ENCODE assay signal across 12 cellular contexts in genomic region chr11:72788250-72788649, GRCh38. TPM values are rescaled to one million over a fixed set of nuclear protein-coding genes. Genes with fewer than 3 reads are reported as not detected.
DNase-seq lines count a peak whose midpoint lies in the region; ATAC-seq and TF ChIP-seq lines count a peak whose summit lies in the region.
"Had no signal": no experiment of that assay in that cellular context is flagged by ENCODE, and none has a peak within 500 bp of the region (broad histone marks: within the 10 kb centered on the region; RNA-seq: fewer than 3 reads in every experiment).

No MANE protein-coding gene starts in this region.

- H3F3A ChIP-seq in OCI-LY1 (ENCODE audit: insufficient read depth, low read length), result no peaks in the 10 kb centered on the region
- peaks cover 5% of the 10 kb centered on the region for H3F3A ChIP-seq in neural progenitor cell (ENCODE audit: low read depth)

- H3K27ac ChIP-seq in BLaER1 treated with 17β-estradiol and CSF1 and Interleukin-3, amounts not matched to agents 10 nM and 100 nM, result peak overlapping the region in 9 of 11 experiments; percentile 27 to 71 (median 63); a peak in 15 of 22 replicates
- H3K27ac ChIP-seq in OCI-LY1 (ENCODE audit: low read depth, low read length, poor library complexity, severe bottlenecking) (peak overlapping the region; percentile 26), neural progenitor cell (no peak overlapping the region)

- H3K9me3 ChIP-seq in BLaER1 treated with 17β-estradiol and CSF1 and Interleukin-3, amounts not matched to agents 10 nM and 100 nM (replicated peaks in 1 of 11), result no peaks in the 10 kb centered on the region
- no peaks in the 10 kb centered on the region for H3K9me3 ChIP-seq in OCI-LY1 (ENCODE audit: low read length)
- no peaks in the 10 kb centered on the region for H3K9me3 ChIP-seq in neural progenitor cell (ENCODE audit: low read depth)

- peak overlapping the region; percentile 44 to 92 (median 74) for H3K4me2 ChIP-seq in BLaER1 treated with 17β-estradiol and CSF1 and Interleukin-3, amounts not matched to agents 10 nM and 100 nM
- H3K4me2 ChIP-seq in OCI-LY1 (ENCODE audit: low read length) (no peak overlapping the region), neural progenitor cell (no peak overlapping the region)

- peaks cover 4% of the 10 kb centered on the region for H3K27me3 Mint-ChIP-seq in neural progenitor cell (ENCODE audit: insufficient read depth, low read depth)

- H2AFZ ChIP-seq in OCI-LY1 (ENCODE audit: low read length), result no peak overlapping the region
- no peak overlapping the region for H2AFZ ChIP-seq in neural progenitor cell (replicated peaks)

- no peaks in the 10 kb centered on the region for H3K36me3 ChIP-seq in BLaER1 treated with 17β-estradiol and CSF1 and Interleukin-3, amounts not matched to agents 10 nM and 100 nM
- no peaks in the 10 kb centered on the region for H3K36me3 ChIP-seq in OCI-LY1 (ENCODE audit: insufficient read depth, low read length)
- no peaks in the 10 kb centered on the region for H3K36me3 ChIP-seq in neural progenitor cell

- 0 out of 22 replicates have a peak, but pooled peaks cover 0 to 6% (median 0%) of the 10 kb centered on the region in 11 experiments for H4K20me1 ChIP-seq in BLaER1 treated with 17β-estradiol and CSF1 and Interleukin-3, amounts not matched to agents 10 nM and 100 nM
- H4K20me1 ChIP-seq in OCI-LY1 (ENCODE audit: insufficient read depth, low read length), result no peaks in the 10 kb centered on the region
- H4K20me1 ChIP-seq in neural progenitor cell (ENCODE audit: low read depth), result no peaks in the 10 kb centered on the region

- peak overlapping the region in 1 of 10 experiments; percentile 13; a peak in 1 of 20 replicates for H3K4me3 ChIP-seq in BLaER1 treated with 17β-estradiol and CSF1 and Interleukin-3, amounts not matched to agents 10 nM and 100 nM
- H3K4me3 ChIP-seq in OCI-LY1 (ENCODE audit: low read depth, low read length, poor library complexity, severe bottlenecking) (no peak overlapping the region), neural progenitor cell (no peak overlapping the region)

- H3K4me1 Mint-ChIP-seq in neural progenitor cell, result peaks cover 19% of the 10 kb centered on the region

- H3K27me3 ChIP-seq in BLaER1 treated with 17β-estradiol and CSF1 and Interleukin-3, amounts not matched to agents 10 nM and 100 nM, result no peaks in the 10 kb centered on the region
- no peaks in the 10 kb centered on the region for H3K27me3 ChIP-seq in OCI-LY1 (ENCODE audit: insufficient read depth, low read length)
- H3K27me3 ChIP-seq in neural progenitor cell, result no peaks in the 10 kb centered on the region

- H3K27ac Mint-ChIP-seq in neural progenitor cell, result peak overlapping the region; percentile 50

- no peak overlapping the region for H3K4me3 Mint-ChIP-seq in neural progenitor cell
- H3K4me3 Mint-ChIP-seq: H9 had no signal

- peaks cover 42 to 72% (median 61%) of the 10 kb centered on the region in 10 experiments for H3K4me1 ChIP-seq in BLaER1 treated with 17β-estradiol and CSF1 and Interleukin-3, amounts not matched to agents 10 nM and 100 nM
- peaks cover 22% of the 10 kb centered on the region for H3K4me1 ChIP-seq in OCI-LY1 (ENCODE audit: insufficient read depth, low read length, severe bottlenecking)
- H3K4me1 ChIP-seq in neural progenitor cell, result peaks cover 17% of the 10 kb centered on the region

- intact Hi-C loops in sciatic nerve (cut with DNase I), result loop anchor here (5.0 kb wide), 1 partner anchor 61 kb away; no protein-coding TSS in a partner anchor

- H3K79me2 ChIP-seq in OCI-LY1 (ENCODE audit: insufficient read depth, low read length) (no peaks in the 10 kb centered on the region), neural progenitor cell (ENCODE audit: low read depth) (no peaks in the 10 kb centered on the region)

- no peaks in the 10 kb centered on the region for H3K9me3 Mint-ChIP-seq in neural progenitor cell
- H3K9me3 Mint-ChIP-seq: H9 had no signal

- TF ChIP-seq CTCF in OCI-LY1 (IDR thresholded peaks at IDR 0.05; ENCODE audit: low read length) (no peak), neural progenitor cell (IDR thresholded peaks at IDR 0.05) (no peak)

- no peaks in the 10 kb centered on the region for H3K36me3 Mint-ChIP-seq in neural progenitor cell

- ATAC-seq in sciatic nerve (no peak), HG03432 (IDR thresholded peaks at IDR 0.05; ENCODE audit: unreplicated experiment) (no peak)

- H3K9ac ChIP-seq in BLaER1 treated with 17β-estradiol and CSF1 and Interleukin-3, amounts not matched to agents 10 nM and 100 nM, result peak overlapping the region in 9 of 11 experiments; percentile 0 to 57 (median 44); a peak in 9 of 22 replicates
- H3K9ac ChIP-seq in OCI-LY1 (ENCODE audit: low read length) (no peak overlapping the region), neural progenitor cell (no peak overlapping the region)

- DNase-seq in epidermal melanocyte (ENCODE audit: insufficient read length, low spot score), result peak; percentile 5
- DNase-seq in neural progenitor cell (ENCODE audit: low spot score), result peak; percentile 1
- no peak for DNase-seq in activated T-cell treated with anti-CD3 and anti-CD28 coated beads, Interleukin-2, amount 50 U/mL, for 48 hours
- DNase-seq in DMS114 treated with DMSO at 0.1 percent for 48 hours (lab: John Stamatoyannopoulos, UW; ENCODE audit: unreplicated experiment), result no peak
- no peak for DNase-seq in sciatic nerve (ENCODE audit: low spot score)
- DNase-seq: activated CD4-positive, alpha-beta T cell treated with anti-CD3 and anti-CD28 coated beads, Interleukin-2, amount 50 U/mL, for 1 hour; H9; NCI-H2029; NCI-H510A treated with DMSO at 0.1 percent for 48 hours had no signal

- H3K9me2 ChIP-seq in OCI-LY1 (ENCODE audit: low read depth, low read length), result no peaks in the 10 kb centered on the region

RNA-seq across cellular contexts. Expression of gene STARD10, which starts 5.6 kb away (rescaled TPM):
- total RNA-seq in neural progenitor cell (ENCODE audit: low replicate concordance), result 13.0 and 17.7 TPM in 2 replicates
- 27.2 TPM for total RNA-seq in sciatic nerve

RNA-seq across cellular contexts. Expression of gene ATG16L2, which starts 26.0 kb away (rescaled TPM):
- total RNA-seq in neural progenitor cell (ENCODE audit: low replicate concordance) (20.5 and 38.0 TPM in 2 replicates), sciatic nerve (79.7 TPM)

RNA-seq across cellular contexts. Expression of gene ARAP1, which starts 36.0 kb away (rescaled TPM):
- total RNA-seq in neural progenitor cell (ENCODE audit: low replicate concordance) (17.6 and 46.1 TPM in 2 replicates), sciatic nerve (129 TPM)

Comparison
In these comparisons a context has a peak if more than half of its experiments do, and no peak if none do; other contexts are left out.
1. H3K4me2 ChIP-seq: peak in BLaER1 treated with 17β-estradiol and CSF1 and Interleukin-3, amounts not matched to agents 10 nM and 100 nM (11 of 11); none in OCI-LY1 (single experiment) and neural progenitor cell (single experiment).
2. H3K9ac ChIP-seq: peak in BLaER1 treated with 17β-estradiol and CSF1 and Interleukin-3, amounts not matched to agents 10 nM and 100 nM (9 of 11); none in OCI-LY1 (single experiment) and neural progenitor cell (single experiment).
3. DNase-seq: peak in epidermal melanocyte (single experiment) and neural progenitor cell (single experiment); none in activated T-cell treated with anti-CD3 and anti-CD28 coated beads, Interleukin-2, amount 50 U/mL, for 48 hours (0 of 2), DMS114 treated with DMSO at 0.1 percent for 48 hours (single experiment) and sciatic nerve (single experiment).